In the genomic region with DNA sequence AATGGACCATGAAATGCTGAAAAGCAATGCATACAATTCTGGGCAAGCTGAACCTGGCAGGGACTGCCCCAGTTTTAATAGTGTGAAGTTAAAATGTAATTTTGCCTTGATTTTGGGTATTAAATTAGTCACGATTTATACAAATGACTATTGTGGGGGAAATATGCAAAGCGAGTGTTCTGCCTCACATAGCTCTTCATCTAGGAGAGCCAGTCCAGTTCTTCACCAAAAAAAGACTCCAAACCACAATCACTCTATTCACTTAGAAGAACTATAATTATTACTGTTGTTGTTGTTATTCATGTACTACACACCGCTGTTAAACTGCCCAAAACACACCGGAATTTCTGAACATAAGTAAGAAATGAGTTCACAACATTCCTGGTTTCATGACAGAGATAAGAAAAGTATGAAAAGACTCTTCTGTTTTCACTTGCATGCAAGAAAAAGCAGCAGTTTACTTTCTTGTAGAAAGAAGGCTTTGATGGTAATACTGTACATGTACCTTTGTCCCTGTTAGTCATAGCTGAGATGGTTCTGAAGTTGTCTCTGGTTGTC, we compare ENCODE assay signal across 10 cellular contexts.
DNase-seq lines count a peak whose midpoint lies in the region; ATAC-seq and TF ChIP-seq lines count a peak whose summit lies in the region.
"Had no signal": no experiment of that assay in that cellular context is flagged by ENCODE, and none has a peak within 500 bp of the region (broad histone marks: within the 10 kb centered on the region; RNA-seq: fewer than 3 reads in every experiment).

No MANE protein-coding gene starts in this region.

- CTCF ChIA-PET in activated CD8-positive, alpha-beta T cell treated with anti-CD3 and anti-CD28 coated beads for 36 hours (lab: Charles Lee) = interaction anchor here (2.5 kb wide), 1 partner anchor 29 kb away, joined by 12 read pairs; no protein-coding TSS in a partner anchor
- CTCF ChIA-PET in activated CD8-positive, alpha-beta T cell treated with anti-CD3 and anti-CD28 coated beads, Interleukin-2, amount 10 ng/mL, durations not matched to agents 7 days and 5 days (lab: Charles Lee) = interaction anchor here (2.0 kb wide), 1 partner anchor 29 kb away, joined by 5 read pairs; no protein-coding TSS in a partner anchor

- H3K36me3 Mint-ChIP-seq in activated CD8-positive, alpha-beta T cell treated with anti-CD3 and anti-CD28 coated beads for 36 hours (ENCODE audit: low read depth) = no peaks in the 10 kb centered on the region
- no peaks in the 10 kb centered on the region for H3K36me3 Mint-ChIP-seq in activated CD8-positive, alpha-beta T cell treated with anti-CD3 and anti-CD28 coated beads, Interleukin-2, amount 10 ng/mL, durations not matched to agents 7 days and 5 days (ENCODE audit: low read depth)

- POLR2A ChIA-PET in activated CD8-positive, alpha-beta T cell treated with anti-CD3 and anti-CD28 coated beads for 36 hours (lab: Charles Lee) = no interaction called here
- POLR2A ChIA-PET in activated CD8-positive, alpha-beta T cell treated with anti-CD3 and anti-CD28 coated beads, Interleukin-2, amount 10 ng/mL, durations not matched to agents 7 days and 5 days (lab: Charles Lee) = no interaction called here

- H3K27ac Mint-ChIP-seq in activated CD8-positive, alpha-beta T cell treated with anti-CD3 and anti-CD28 coated beads for 36 hours = no peak overlapping the region
- no peak overlapping the region for H3K27ac Mint-ChIP-seq in activated CD8-positive, alpha-beta T cell treated with anti-CD3 and anti-CD28 coated beads, Interleukin-2, amount 10 ng/mL, durations not matched to agents 7 days and 5 days

- no peak for DNase-seq in activated CD8-positive, alpha-beta T cell treated with anti-CD3 and anti-CD28 coated beads for 36 hours
- DNase-seq in activated CD8-positive, alpha-beta T cell treated with anti-CD3 and anti-CD28 coated beads, Interleukin-2, amount 10 ng/mL, durations not matched to agents 7 days and 5 days = no peak
- DNase-seq in non-pigmented ciliary epithelial cell (ENCODE audit: low read depth) (peak; percentile 55), NCI-H146 (lab: John Stamatoyannopoulos, UW) (no peak), NCI-H69 (lab: John Stamatoyannopoulos, UW) (no peak)
- DNase-seq in effector CD4-positive, alpha-beta T cell = no peak
- DNase-seq: NCI-H2029 had no signal

- H3K27me3 Mint-ChIP-seq in activated CD8-positive, alpha-beta T cell treated with anti-CD3 and anti-CD28 coated beads for 36 hours = peaks cover 4% of the 10 kb centered on the region
- H3K27me3 Mint-ChIP-seq in activated CD8-positive, alpha-beta T cell treated with anti-CD3 and anti-CD28 coated beads, Interleukin-2, amount 10 ng/mL, durations not matched to agents 7 days and 5 days (ENCODE audit: low read depth) = peaks cover 11% of the 10 kb centered on the region

- no peak for TF ChIP-seq CTCF in activated CD8-positive, alpha-beta T cell treated with anti-CD3 and anti-CD28 coated beads for 36 hours (IDR thresholded peaks at IDR 0.05)

- H3K9me3 Mint-ChIP-seq in activated CD8-positive, alpha-beta T cell treated with anti-CD3 and anti-CD28 coated beads for 36 hours = no peaks in the 10 kb centered on the region
- H3K9me3 Mint-ChIP-seq in activated CD8-positive, alpha-beta T cell treated with anti-CD3 and anti-CD28 coated beads, Interleukin-2, amount 10 ng/mL, durations not matched to agents 7 days and 5 days (ENCODE audit: insufficient read depth) = no peaks in the 10 kb centered on the region

- H3K4me3 Mint-ChIP-seq in activated CD8-positive, alpha-beta T cell treated with anti-CD3 and anti-CD28 coated beads for 36 hours = no peak overlapping the region
- H3K4me3 Mint-ChIP-seq in activated CD8-positive, alpha-beta T cell treated with anti-CD3 and anti-CD28 coated beads, Interleukin-2, amount 10 ng/mL, durations not matched to agents 7 days and 5 days = no peak overlapping the region

- H3K4me1 Mint-ChIP-seq in activated CD8-positive, alpha-beta T cell treated with anti-CD3 and anti-CD28 coated beads for 36 hours (ENCODE audit: low read depth) = peaks cover 7% of the 10 kb centered on the region
- H3K4me1 Mint-ChIP-seq in activated CD8-positive, alpha-beta T cell treated with anti-CD3 and anti-CD28 coated beads, Interleukin-2, amount 10 ng/mL, durations not matched to agents 7 days and 5 days (ENCODE audit: low read depth) = no peaks in the 10 kb centered on the region

- ATAC-seq in activated CD8-positive, alpha-beta T cell treated with anti-CD3 and anti-CD28 coated beads for 36 hours = peak; percentile 64
- no peak for ATAC-seq in activated CD8-positive, alpha-beta T cell treated with anti-CD3 and anti-CD28 coated beads, Interleukin-2, amount 10 ng/mL, durations not matched to agents 7 days and 5 days
- ATAC-seq in GM21528 (IDR thresholded peaks at IDR 0.05; ENCODE audit: low FRiP score, unreplicated experiment) = peak; percentile 88
- ATAC-seq in HG03280 (IDR thresholded peaks at IDR 0.05; ENCODE audit: unreplicated experiment) = peak; percentile 81
- ATAC-seq: HCT116 had no signal

- intact Hi-C loops in activated CD8-positive, alpha-beta T cell treated with anti-CD3 and anti-CD28 coated beads for 36 hours (cut with micrococcal nuclease) = no loop called here
